20 cellular contexts compared by ENCODE assay signal in the genomic region with DNA sequence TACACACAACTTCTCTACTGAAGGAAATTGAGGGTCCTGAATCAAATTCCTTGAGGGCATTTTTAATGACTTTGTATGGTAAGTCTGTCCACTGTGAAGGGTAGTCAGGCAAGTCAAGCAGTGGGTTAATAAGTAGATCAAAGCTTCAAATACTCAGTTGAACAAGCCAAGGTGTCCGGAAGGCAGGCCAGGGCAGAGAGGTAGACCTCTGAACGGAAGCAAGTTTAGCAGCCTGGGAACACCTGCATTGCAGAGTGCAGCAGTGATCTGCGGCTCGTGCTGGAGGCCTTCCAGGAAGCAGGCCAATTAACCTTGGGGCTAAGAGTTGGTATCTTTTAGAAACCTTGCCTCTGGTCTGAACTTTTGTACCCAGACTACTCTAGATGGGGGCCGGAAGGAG.
"Had no signal": no experiment of that assay in that cellular context is flagged by ENCODE, and none has a peak within 500 bp of the region (broad histone marks: within the 10 kb centered on the region; RNA-seq: fewer than 3 reads in every experiment).

No MANE protein-coding gene starts in this region.

- H3K36me3 Mint-ChIP-seq: activated CD4-positive, alpha-beta memory T cell treated with anti-CD3 and anti-CD28 coated beads for 36 hours; activated naive CD8-positive, alpha-beta T cell treated with anti-CD3 and anti-CD28 coated beads, Interleukin-2, amount 10 ng/mL, durations not matched to agents 7 days and 5 days; brain; T-cell had no signal

- FAIRE-seq: colon, frontal cortex had no signal

- H3K36me3 ChIP-seq: right atrium auricular region had no signal

- H3K27me3 ChIP-seq: right atrium auricular region had no signal

- H3K4me3 ChIP-seq: right atrium auricular region had no signal

- H3K27me3 Mint-ChIP-seq: activated B cell treated with CpG ODN at 0.5 μM for 24 hours; activated CD4-positive, alpha-beta memory T cell treated with anti-CD3 and anti-CD28 coated beads for 36 hours; activated naive CD8-positive, alpha-beta T cell treated with anti-CD3 and anti-CD28 coated beads, Interleukin-2, amount 10 ng/mL, durations not matched to agents 7 days and 5 days had no signal

- H3K4me1 Mint-ChIP-seq: activated B cell treated with CpG ODN at 0.5 μM for 24 hours; activated naive CD8-positive, alpha-beta T cell treated with anti-CD3 and anti-CD28 coated beads, Interleukin-2, amount 10 ng/mL, durations not matched to agents 7 days and 5 days; activated T-helper 17 cell treated with anti-CD3 and anti-CD28 coated beads, Interleukin-2, amount 50 U/mL, for 72 hours; endodermal cell; T-cell had no signal

- H3K4me1 ChIP-seq: right atrium auricular region had no signal

- H3K27ac ChIP-seq: right atrium auricular region had no signal

- DNase-seq: activated B cell treated with CpG ODN at 0.5 μM for 24 hours; activated CD4-positive, alpha-beta memory T cell treated with anti-CD3 and anti-CD28 coated beads for 36 hours; activated CD4-positive, alpha-beta T cell treated with anti-CD3 and anti-CD28 coated beads for 4 hours; activated naive CD4-positive, alpha-beta T cell treated with Interleukin-2 at 50 U/mL for 16 hours; activated naive CD8-positive, alpha-beta T cell treated with anti-CD3 and anti-CD28 coated beads, Interleukin-2, amount 10 ng/mL, durations not matched to agents 7 days and 5 days; activated T-cell treated with anti-CD3 and anti-CD28 coated beads for 4 hours; amygdala; central memory CD4-positive, alpha-beta T cell; endodermal cell; head of caudate nucleus; stimulated activated naive CD8-positive, alpha-beta T cell treated with anti-CD3 and anti-CD28 coated beads, Interleukin-15, Interleukin-2, amounts not matched to agents 100 U/mL and 50 U/mL, for 24 hours; substantia nigra; T-cell; trophoblast cell had no signal

- H3K4me3 Mint-ChIP-seq: activated B cell treated with CpG ODN at 0.5 μM for 24 hours; activated CD4-positive, alpha-beta memory T cell treated with anti-CD3 and anti-CD28 coated beads for 36 hours; activated naive CD8-positive, alpha-beta T cell treated with anti-CD3 and anti-CD28 coated beads, Interleukin-2, amount 10 ng/mL, durations not matched to agents 7 days and 5 days; activated T-helper 17 cell treated with anti-CD3 and anti-CD28 coated beads, Interleukin-2, amount 50 U/mL, for 72 hours; brain; endodermal cell; mesothelial cell of epicardium; T-cell had no signal

- H3K27ac Mint-ChIP-seq: activated B cell treated with CpG ODN at 0.5 μM for 24 hours; activated CD4-positive, alpha-beta memory T cell treated with anti-CD3 and anti-CD28 coated beads for 36 hours; activated naive CD8-positive, alpha-beta T cell treated with anti-CD3 and anti-CD28 coated beads, Interleukin-2, amount 10 ng/mL, durations not matched to agents 7 days and 5 days; activated T-helper 17 cell treated with anti-CD3 and anti-CD28 coated beads, Interleukin-2, amount 50 U/mL, for 72 hours; brain; endodermal cell; mesothelial cell of epicardium; T-cell had no signal

- H3K9me3 Mint-ChIP-seq: activated naive CD8-positive, alpha-beta T cell treated with anti-CD3 and anti-CD28 coated beads, Interleukin-2, amount 10 ng/mL, durations not matched to agents 7 days and 5 days; activated T-helper 17 cell treated with anti-CD3 and anti-CD28 coated beads, Interleukin-2, amount 50 U/mL, for 72 hours had no signal

- ATAC-seq: activated T-helper 17 cell treated with anti-CD3 and anti-CD28 coated beads, Interleukin-2, amount 50 U/mL, for 72 hours; stimulated activated naive CD8-positive, alpha-beta T cell treated with anti-CD3 and anti-CD28 coated beads, Interleukin-15, Interleukin-2, amounts not matched to agents 100 U/mL and 50 U/mL, for 24 hours; T-cell had no signal
